ENCODE assay signal across 8 cellular contexts in genomic region chr13:23558675-23559536, GRCh38. TPM values are rescaled to one million over a fixed set of nuclear protein-coding genes. Genes with fewer than 3 reads are reported as not detected.
DNase-seq lines count a peak whose midpoint lies in the region; ATAC-seq, FAIRE-seq and TF ChIP-seq lines count a peak whose summit lies in the region.

No MANE protein-coding gene starts in this region.

- H3K9me1 ChIP-seq in endothelial cell of umbilical vein (replicated peaks; ENCODE audit: control insufficient read depth, extremely low read depth, insufficient read depth, low read length) = no peaks in the 10 kb centered on the region

- WGBS in ovary, 3 donors = 6 to 9% (median 8%) methylated on average over 14 of the region's 14 CpGs

- no peaks in the 10 kb centered on the region for H3K27me3 ChIP-seq in PC-3 (ENCODE audit: low read length)
- peaks cover 2 to 6% of the 10 kb centered on the region in 2 experiments for H3K27me3 ChIP-seq in endothelial cell of umbilical vein (ENCODE audit: control insufficient read depth in 2 of 2, insufficient read depth in 2 of 2, low read length in 2 of 2)
- H3K27me3 ChIP-seq in ovary = no peaks in the 10 kb centered on the region
- H3K27me3 ChIP-seq in Peyer's patch = no peaks in the 10 kb centered on the region

- peaks cover 19% of the 10 kb centered on the region for H3K4me1 ChIP-seq in PC-3 (ENCODE audit: insufficient read depth, low read length)
- H3K4me1 ChIP-seq in endothelial cell of umbilical vein (ENCODE audit: control insufficient read depth, extremely low read depth, insufficient read depth, low read length) = peaks cover 8% of the 10 kb centered on the region
- peaks cover 5% of the 10 kb centered on the region for H3K4me1 ChIP-seq in ovary (ENCODE audit: insufficient read depth)
- no peaks in the 10 kb centered on the region for H3K4me1 ChIP-seq in Peyer's patch

- H3K79me2 ChIP-seq in PC-3 (ENCODE audit: low read length) (no peaks in the 10 kb centered on the region), endothelial cell of umbilical vein (ENCODE audit: control insufficient read depth, insufficient read depth, low read length) (no peaks in the 10 kb centered on the region)

- TF ChIP-seq EP300 in ovary (IDR thresholded peaks at IDR 0.05) = no peak

- H3K9ac ChIP-seq in PC-3 (ENCODE audit: low read length) (peak overlapping the region; percentile 17; the same call in 1 of the 2 replicates), endothelial cell of umbilical vein (replicated peaks; ENCODE audit: extremely low read depth, insufficient read depth, low read length) (no peak overlapping the region)

- H4K20me1 ChIP-seq in PC-3 (ENCODE audit: low read length) = no peaks in the 10 kb centered on the region
- H4K20me1 ChIP-seq in endothelial cell of umbilical vein (replicated peaks; ENCODE audit: control insufficient read depth, extremely low read depth, insufficient read depth, low read length) = no peaks in the 10 kb centered on the region

- intact Hi-C loops in PC-3 (cut with micrococcal nuclease) = no loop called here
- intact Hi-C loops in endothelial cell of umbilical vein (cut with micrococcal nuclease) = no loop called here
- intact Hi-C loops in ovary (cut with DNase I) = no loop called here

- H2AFZ ChIP-seq in PC-3 (ENCODE audit: low read length) (peak overlapping the region; percentile 68), endothelial cell of umbilical vein (ENCODE audit: low read depth, low read length) (peak overlapping the region; percentile 78)

- H3K27ac ChIP-seq in PC-3 (ENCODE audit: low read length) = peak overlapping the region; percentile 34
- peak overlapping the region; percentile 21 for H3K27ac ChIP-seq in endothelial cell of umbilical vein (ENCODE audit: insufficient read depth, low read depth, low read length)
- peak overlapping the region in 1 of 2 donors; percentile 13 for H3K27ac ChIP-seq in ovary
- peak overlapping the region in 1 of 4 donors; percentile 54 for H3K27ac ChIP-seq in Peyer's patch

- DNase-seq in GM12891 (ENCODE audit: insufficient read length, low spot score) (no peak), PC-3 (peak; percentile 66), endothelial cell of umbilical vein (ENCODE audit: low read depth, low spot score) (peak; percentile 69), ovary (peak; percentile 33 to 55 (median 41)), GM10248 (ENCODE audit: extremely low spot score) (no peak), Peyer's patch (no peak)

- no peaks in the 10 kb centered on the region for H3K9me3 ChIP-seq in PC-3 (ENCODE audit: low read length)
- H3K9me3 ChIP-seq in endothelial cell of umbilical vein (replicated peaks; ENCODE audit: control insufficient read depth, insufficient read depth, low read length) = no peaks in the 10 kb centered on the region
- no peaks in the 10 kb centered on the region for H3K9me3 ChIP-seq in ovary
- no peaks in the 10 kb centered on the region for H3K9me3 ChIP-seq in Peyer's patch

- BruUV-seq in PC-3 (replicated peaks; lab: Mats Ljungman, UMichigan) (TSS peak; percentile 53), endothelial cell of umbilical vein (replicated peaks; lab: Mats Ljungman, UMichigan) (no TSS peak)

- CTCF ChIA-PET in PC-3 (lab: Charles Lee) = no interaction called here
- CTCF ChIA-PET in endothelial cell of umbilical vein (lab: Charles Lee) = interaction anchor here (0.7 kb wide), 1 partner anchor 323 kb away, joined by 3 read pairs; no protein-coding TSS in a partner anchor
- CTCF ChIA-PET in GM10248 (lab: Yijun Ruan, JAX) = interaction anchor here (1.4 to 3.9 kb wide), 2 partner anchors 11 to 91 kb away, joined by 4 to 24 read pairs; partner anchors contain the start of gene TNFRSF19

- dilution Hi-C loops in endothelial cell of umbilical vein (cut with MboI; ENCODE audit: extremely low pct_ligation_motif_present, low sequenced_read_pairs) = no loop called here

- H3F3A ChIP-seq in PC-3 (ENCODE audit: low read length, unreplicated experiment) = peaks cover 4% of the 10 kb centered on the region

- peak overlapping the region; percentile 68 for H3K4me2 ChIP-seq in PC-3 (ENCODE audit: low read length)
- H3K4me2 ChIP-seq in endothelial cell of umbilical vein (ENCODE audit: insufficient read depth, low read length) = peak overlapping the region; percentile 68

- POLR2A ChIA-PET in PC-3 (lab: Charles Lee; ENCODE audit: unreplicated experiment) (no interaction called here), endothelial cell of umbilical vein (lab: Charles Lee) (interaction anchor here (0.6 kb wide), 1 partner anchor 183 kb away, joined by 5 read pairs; no protein-coding TSS in a partner anchor), GM10248 (lab: Yijun Ruan, JAX) (no interaction called here)

- peak; percentile 97 for FAIRE-seq in A204.1 (lab: Jason Lieb, UNC)
- FAIRE-seq in GM12891 (lab: Jason Lieb, UNC) = no peak
- FAIRE-seq in endothelial cell of umbilical vein (lab: Jason Lieb, UNC) = peak; percentile 89

- TF ChIP-seq CTCF in PC-3 (conservative IDR thresholded peaks at IDR 0.05; ENCODE audit: low read depth, low read length) (no peak), endothelial cell of umbilical vein (IDR thresholded peaks at IDR 0.05; ENCODE audit: extremely low read depth in 1 of 2, insufficient read depth in 1 of 2, low read depth in 1 of 2, low read length in 2 of 2) (no peak), ovary (IDR thresholded peaks at IDR 0.05) (no peak), GM10248 (IDR thresholded peaks at IDR 0.05; ENCODE audit: control extremely low read depth, extremely low read depth, low read depth, missing control alignments) (no peak), Peyer's patch (IDR thresholded peaks at IDR 0.05) (no peak)

- no peaks in the 10 kb centered on the region for H3K36me3 ChIP-seq in PC-3 (ENCODE audit: low read depth, low read length)
- no peaks in the 10 kb centered on the region for H3K36me3 ChIP-seq in endothelial cell of umbilical vein (ENCODE audit: control insufficient read depth in 2 of 2, extremely low read depth in 1 of 2, insufficient read depth in 2 of 2, low read length in 2 of 2)
- H3K36me3 ChIP-seq in ovary = no peaks in the 10 kb centered on the region
- H3K36me3 ChIP-seq in Peyer's patch = no peaks in the 10 kb centered on the region

- ATAC-seq in PC-3 (peak; percentile 95), HG02973 (IDR thresholded peaks at IDR 0.05; ENCODE audit: unreplicated experiment) (no peak)

- H3K9me2 ChIP-seq in PC-3 (replicated peaks; ENCODE audit: low read length) = no peaks in the 10 kb centered on the region

- no peak for TF ChIP-seq POLR2A in GM12891 (IDR thresholded peaks at IDR 0.05; ENCODE audit: low read depth, low read length)
- TF ChIP-seq POLR2A in endothelial cell of umbilical vein (IDR thresholded peaks at IDR 0.05; ENCODE audit: low read depth, low read length) = no peak
- TF ChIP-seq POLR2A in ovary (IDR thresholded peaks at IDR 0.05) = no peak
- no peak for TF ChIP-seq POLR2A in Peyer's patch (IDR thresholded peaks at IDR 0.05)

- H3K4me3 ChIP-seq in PC-3 (ENCODE audit: low read length) (peak overlapping the region; percentile 43; the same call in 1 of the 2 replicates), endothelial cell of umbilical vein (replicated peaks in 1 of 3; ENCODE audit: insufficient read depth in 1 of 3, low read depth in 1 of 3, low read length in 3 of 3) (no peak overlapping the region), ovary (no peak overlapping the region), Peyer's patch (no peak overlapping the region)

TF ChIP-seq in GM12891, 5 proteins besides CTCF, POLR2A, EP300 and RAD21:
- TF ChIP-seq SPI1 (IDR thresholded peaks at IDR 0.05; ENCODE audit: low read depth, low read length) = peak; percentile 44; the same call in 1 of the 2 replicates
- TF ChIP-seq POU2F2 (IDR thresholded peaks at IDR 0.05; ENCODE audit: low read depth, low read length) = no peak

TF ChIP-seq in endothelial cell of umbilical vein, 7 proteins besides CTCF, POLR2A, EP300 and RAD21:
- TF ChIP-seq EZH2 (IDR thresholded peaks at IDR 0.05; ENCODE audit: borderline replicate concordance, low read depth, low read length, severe bottlenecking) = no peak
- peak; percentile 49 for TF ChIP-seq FOS (IDR thresholded peaks at IDR 0.05; ENCODE audit: borderline replicate concordance, insufficient read depth, low read length)
- TF ChIP-seq JUN (IDR thresholded peaks at IDR 0.05; ENCODE audit: borderline replicate concordance, insufficient read depth, insufficient read length, low read depth) = no peak
- no peak for TF ChIP-seq MYC (IDR thresholded peaks at IDR 0.05; ENCODE audit: low read depth, low read length)
- TF ChIP-seq, protein P1, sequence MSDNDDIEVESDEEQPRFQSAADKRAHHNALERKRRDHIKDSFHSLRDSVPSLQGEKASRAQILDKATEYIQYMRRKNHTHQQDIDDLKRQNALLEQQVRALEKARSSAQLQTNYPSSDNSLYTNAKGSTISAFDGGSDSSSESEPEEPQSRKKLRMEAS (IDR thresholded peaks at IDR 0.05; ENCODE audit: insufficient read depth, insufficient read length) = no peak
- TF ChIP-seq POLR2AphosphoS5 (IDR thresholded peaks at IDR 0.05; ENCODE audit: insufficient read depth, low read depth, low read length) = no peak
- TF ChIP-seq GATA2 (IDR thresholded peaks at IDR 0.05; ENCODE audit: insufficient read depth, insufficient read length, low read depth, low read length) = no peak
TF ChIP-seq in endothelial cell of umbilical vein: peak in this region for 1.

RNA-seq across cellular contexts. Expression of gene TNFRSF19, which starts 11.3 kb away (rescaled TPM):
- polyA plus RNA-seq in GM12891 (2012; ENCODE audit: low read depth, missing spikeins) = 19.6 TPM
- total RNA-seq in PC-3 (2014; rRNA removed) (4.7 and 6.1 TPM in 2 replicates), endothelial cell of umbilical vein (0.29 and 0.65 TPM in 2 replicates), ovary (10 to 100 TPM in 1 of 7 donors, 1 to 10 TPM in 6; 2.6 to 15.3 (median 5.6) TPM), Peyer's patch (1 to 10 TPM in 2 of 4 donors, under 1 TPM in 1, not detected in 1; 0.94 to 1.7 (median 1.2) TPM)
- polyA plus RNA-seq in endothelial cell of umbilical vein (0.19 and 0.23 TPM in 2 replicates), ovary (1 to 10 TPM; 3.7 to 4.8 TPM)
- 0.18 and 0.28 TPM in 2 replicates for polyA plus RNA-seq in endothelial cell of umbilical vein (2011; cell fraction: cytosol; rRNA removed)
- polyA plus RNA-seq in endothelial cell of umbilical vein (2011; cell fraction: nucleus; rRNA removed) = 0.28 and 0.42 TPM in 2 replicates
- polyA plus RNA-seq in endothelial cell of umbilical vein (2012) = 0.36 and 0.38 TPM in 2 replicates
- 0.46 and 0.49 TPM in 2 replicates for polyA minus RNA-seq in endothelial cell of umbilical vein
- not detected for polyA minus RNA-seq in endothelial cell of umbilical vein (2011; cell fraction: cytosol; rRNA and poly(A)+ RNA removed)
- polyA minus RNA-seq in endothelial cell of umbilical vein (2011; cell fraction: nucleus; rRNA and poly(A)+ RNA removed) = 0.14 and 0.67 TPM in 2 replicates

Comparison
In these comparisons a context has a peak if more than half of its experiments do, and no peak if none do; other contexts are left out.
1. DNase-seq: peak in PC-3 (single experiment), endothelial cell of umbilical vein (single experiment) and ovary (5 of 5); none in GM12891 (single experiment), GM10248 (single experiment) and Peyer's patch (0 of 3).